In the genomic region with DNA sequence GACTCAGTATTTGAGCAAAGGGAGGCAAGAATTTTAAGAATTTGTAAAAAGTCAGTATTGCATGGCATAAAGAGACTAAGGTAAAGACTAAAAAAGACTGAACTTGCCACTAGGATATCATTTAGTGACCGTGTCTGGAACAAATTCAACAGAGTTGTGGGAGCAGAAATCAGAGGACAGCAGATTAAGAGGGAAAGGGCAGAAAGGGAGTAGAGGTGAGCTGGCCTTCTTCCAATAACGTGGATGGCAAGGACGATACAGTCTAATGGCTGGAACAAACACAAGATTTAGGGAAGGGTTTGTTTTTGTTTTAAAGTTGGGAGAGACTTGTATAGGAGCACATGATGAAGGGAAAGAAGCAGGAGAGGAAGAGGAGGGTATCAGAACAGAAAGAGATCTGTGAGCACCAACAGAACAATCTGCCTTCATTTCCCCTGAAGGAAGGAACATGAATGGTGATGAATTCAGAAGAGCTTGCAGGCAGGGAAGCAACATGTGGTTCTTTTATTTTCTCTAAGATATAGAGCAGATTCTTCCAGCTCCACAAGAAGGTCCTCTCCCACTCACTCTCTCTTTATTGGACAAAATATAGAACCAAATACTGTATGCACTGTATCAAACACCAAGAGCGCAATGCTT, we compare ENCODE assay signal across 2 cellular contexts.
TF ChIP-seq lines count a peak whose summit lies in the region.

No MANE protein-coding gene starts in this region.

TF ChIP-seq in GM23338, 12 proteins besides CTCF, POLR2A, EP300 and RAD21 (continued from another document):
- TF ChIP-seq, protein P1, sequence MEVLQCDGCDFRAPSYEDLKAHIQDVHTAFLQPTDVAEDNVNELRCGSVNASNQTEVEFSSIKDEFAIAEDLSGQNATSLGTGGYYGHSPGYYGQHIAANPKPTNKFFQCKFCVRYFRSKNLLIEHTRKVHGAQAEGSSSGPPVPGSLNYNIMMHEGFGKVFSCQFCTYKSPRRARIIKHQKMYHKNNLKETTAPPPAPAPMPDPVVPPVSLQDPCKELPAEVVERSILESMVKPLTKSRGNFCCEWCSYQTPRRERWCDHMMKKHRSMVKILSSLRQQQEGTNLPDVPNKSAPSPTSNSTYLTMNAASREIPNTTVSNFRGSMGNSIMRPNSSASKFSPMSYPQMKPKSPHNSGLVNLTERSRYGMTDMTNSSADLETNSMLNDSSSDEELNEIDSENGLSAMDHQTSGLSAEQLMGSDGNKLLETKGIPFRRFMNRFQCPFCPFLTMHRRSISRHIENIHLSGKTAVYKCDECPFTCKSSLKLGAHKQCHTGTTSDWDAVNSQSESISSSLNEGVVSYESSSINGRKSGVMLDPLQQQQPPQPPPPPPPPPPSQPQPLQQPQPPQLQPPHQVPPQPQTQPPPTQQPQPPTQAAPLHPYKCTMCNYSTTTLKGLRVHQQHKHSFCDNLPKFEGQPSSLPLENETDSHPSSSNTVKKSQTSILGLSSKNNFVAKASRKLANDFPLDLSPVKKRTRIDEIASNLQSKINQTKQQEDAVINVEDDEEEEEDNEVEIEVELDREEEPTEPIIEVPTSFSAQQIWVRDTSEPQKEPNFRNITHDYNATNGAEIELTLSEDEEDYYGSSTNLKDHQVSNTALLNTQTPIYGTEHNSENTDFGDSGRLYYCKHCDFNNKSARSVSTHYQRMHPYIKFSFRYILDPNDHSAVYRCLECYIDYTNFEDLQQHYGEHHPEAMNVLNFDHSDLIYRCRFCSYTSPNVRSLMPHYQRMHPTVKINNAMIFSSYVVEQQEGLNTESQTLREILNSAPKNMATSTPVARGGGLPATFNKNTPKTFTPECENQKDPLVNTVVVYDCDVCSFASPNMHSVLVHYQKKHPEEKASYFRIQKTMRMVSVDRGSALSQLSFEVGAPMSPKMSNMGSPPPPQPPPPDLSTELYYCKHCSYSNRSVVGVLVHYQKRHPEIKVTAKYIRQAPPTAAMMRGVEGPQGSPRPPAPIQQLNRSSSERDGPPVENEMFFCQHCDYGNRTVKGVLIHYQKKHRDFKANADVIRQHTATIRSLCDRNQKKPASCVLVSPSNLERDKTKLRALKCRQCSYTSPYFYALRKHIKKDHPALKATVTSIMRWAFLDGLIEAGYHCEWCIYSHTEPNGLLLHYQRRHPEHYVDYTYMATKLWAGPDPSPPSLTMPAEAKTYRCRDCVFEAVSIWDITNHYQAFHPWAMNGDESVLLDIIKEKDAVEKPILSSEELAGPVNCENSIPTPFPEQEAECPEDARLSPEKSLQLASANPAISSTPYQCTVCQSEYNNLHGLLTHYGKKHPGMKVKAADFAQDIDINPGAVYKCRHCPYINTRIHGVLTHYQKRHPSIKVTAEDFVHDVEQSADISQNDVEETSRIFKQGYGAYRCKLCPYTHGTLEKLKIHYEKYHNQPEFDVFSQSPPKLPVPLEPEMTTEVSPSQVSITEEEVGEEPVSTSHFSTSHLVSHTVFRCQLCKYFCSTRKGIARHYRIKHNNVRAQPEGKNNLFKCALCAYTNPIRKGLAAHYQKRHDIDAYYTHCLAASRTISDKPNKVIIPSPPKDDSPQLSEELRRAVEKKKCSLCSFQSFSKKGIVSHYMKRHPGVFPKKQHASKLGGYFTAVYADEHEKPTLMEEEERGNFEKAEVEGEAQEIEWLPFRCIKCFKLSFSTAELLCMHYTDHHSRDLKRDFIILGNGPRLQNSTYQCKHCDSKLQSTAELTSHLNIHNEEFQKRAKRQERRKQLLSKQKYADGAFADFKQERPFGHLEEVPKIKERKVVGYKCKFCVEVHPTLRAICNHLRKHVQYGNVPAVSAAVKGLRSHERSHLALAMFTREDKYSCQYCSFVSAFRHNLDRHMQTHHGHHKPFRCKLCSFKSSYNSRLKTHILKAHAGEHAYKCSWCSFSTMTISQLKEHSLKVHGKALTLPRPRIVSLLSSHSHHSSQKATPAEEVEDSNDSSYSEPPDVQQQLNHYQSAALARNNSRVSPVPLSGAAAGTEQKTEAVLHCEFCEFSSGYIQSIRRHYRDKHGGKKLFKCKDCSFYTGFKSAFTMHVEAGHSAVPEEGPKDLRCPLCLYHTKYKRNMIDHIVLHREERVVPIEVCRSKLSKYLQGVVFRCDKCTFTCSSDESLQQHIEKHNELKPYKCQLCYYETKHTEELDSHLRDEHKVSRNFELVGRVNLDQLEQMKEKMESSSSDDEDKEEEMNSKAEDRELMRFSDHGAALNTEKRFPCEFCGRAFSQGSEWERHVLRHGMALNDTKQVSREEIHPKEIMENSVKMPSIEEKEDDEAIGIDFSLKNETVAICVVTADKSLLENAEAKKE (CRISPR knock-in tag; IDR thresholded peaks at IDR 0.05): no peak
- TF ChIP-seq POLR2AphosphoS5 (IDR thresholded peaks at IDR 0.05; ENCODE audit: low read depth): no peak
- TF ChIP-seq, protein P2, sequence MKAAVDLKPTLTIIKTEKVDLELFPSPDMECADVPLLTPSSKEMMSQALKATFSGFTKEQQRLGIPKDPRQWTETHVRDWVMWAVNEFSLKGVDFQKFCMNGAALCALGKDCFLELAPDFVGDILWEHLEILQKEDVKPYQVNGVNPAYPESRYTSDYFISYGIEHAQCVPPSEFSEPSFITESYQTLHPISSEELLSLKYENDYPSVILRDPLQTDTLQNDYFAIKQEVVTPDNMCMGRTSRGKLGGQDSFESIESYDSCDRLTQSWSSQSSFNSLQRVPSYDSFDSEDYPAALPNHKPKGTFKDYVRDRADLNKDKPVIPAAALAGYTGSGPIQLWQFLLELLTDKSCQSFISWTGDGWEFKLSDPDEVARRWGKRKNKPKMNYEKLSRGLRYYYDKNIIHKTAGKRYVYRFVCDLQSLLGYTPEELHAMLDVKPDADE (IDR thresholded peaks at IDR 0.05): no peak
- TF ChIP-seq EZH2phosphoT487 (IDR thresholded peaks at IDR 0.05; ENCODE audit: unreplicated experiment): no peak
- no peak for TF ChIP-seq CREB1 (CRISPR knock-in tag; IDR thresholded peaks at IDR 0.05; ENCODE audit: low read depth)
- TF ChIP-seq, protein P3, sequence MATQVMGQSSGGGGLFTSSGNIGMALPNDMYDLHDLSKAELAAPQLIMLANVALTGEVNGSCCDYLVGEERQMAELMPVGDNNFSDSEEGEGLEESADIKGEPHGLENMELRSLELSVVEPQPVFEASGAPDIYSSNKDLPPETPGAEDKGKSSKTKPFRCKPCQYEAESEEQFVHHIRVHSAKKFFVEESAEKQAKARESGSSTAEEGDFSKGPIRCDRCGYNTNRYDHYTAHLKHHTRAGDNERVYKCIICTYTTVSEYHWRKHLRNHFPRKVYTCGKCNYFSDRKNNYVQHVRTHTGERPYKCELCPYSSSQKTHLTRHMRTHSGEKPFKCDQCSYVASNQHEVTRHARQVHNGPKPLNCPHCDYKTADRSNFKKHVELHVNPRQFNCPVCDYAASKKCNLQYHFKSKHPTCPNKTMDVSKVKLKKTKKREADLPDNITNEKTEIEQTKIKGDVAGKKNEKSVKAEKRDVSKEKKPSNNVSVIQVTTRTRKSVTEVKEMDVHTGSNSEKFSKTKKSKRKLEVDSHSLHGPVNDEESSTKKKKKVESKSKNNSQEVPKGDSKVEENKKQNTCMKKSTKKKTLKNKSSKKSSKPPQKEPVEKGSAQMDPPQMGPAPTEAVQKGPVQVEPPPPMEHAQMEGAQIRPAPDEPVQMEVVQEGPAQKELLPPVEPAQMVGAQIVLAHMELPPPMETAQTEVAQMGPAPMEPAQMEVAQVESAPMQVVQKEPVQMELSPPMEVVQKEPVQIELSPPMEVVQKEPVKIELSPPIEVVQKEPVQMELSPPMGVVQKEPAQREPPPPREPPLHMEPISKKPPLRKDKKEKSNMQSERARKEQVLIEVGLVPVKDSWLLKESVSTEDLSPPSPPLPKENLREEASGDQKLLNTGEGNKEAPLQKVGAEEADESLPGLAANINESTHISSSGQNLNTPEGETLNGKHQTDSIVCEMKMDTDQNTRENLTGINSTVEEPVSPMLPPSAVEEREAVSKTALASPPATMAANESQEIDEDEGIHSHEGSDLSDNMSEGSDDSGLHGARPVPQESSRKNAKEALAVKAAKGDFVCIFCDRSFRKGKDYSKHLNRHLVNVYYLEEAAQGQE (IDR thresholded peaks at IDR 0.05; ENCODE audit: unreplicated experiment): no peak
- TF ChIP-seq JUNB (IDR thresholded peaks at IDR 0.05; ENCODE audit: unreplicated experiment): no peak

TF ChIP-seq in WTC11, 78 proteins besides CTCF, POLR2A, EP300 and RAD21 (continued from another document):
- TF ChIP-seq, protein P4, sequence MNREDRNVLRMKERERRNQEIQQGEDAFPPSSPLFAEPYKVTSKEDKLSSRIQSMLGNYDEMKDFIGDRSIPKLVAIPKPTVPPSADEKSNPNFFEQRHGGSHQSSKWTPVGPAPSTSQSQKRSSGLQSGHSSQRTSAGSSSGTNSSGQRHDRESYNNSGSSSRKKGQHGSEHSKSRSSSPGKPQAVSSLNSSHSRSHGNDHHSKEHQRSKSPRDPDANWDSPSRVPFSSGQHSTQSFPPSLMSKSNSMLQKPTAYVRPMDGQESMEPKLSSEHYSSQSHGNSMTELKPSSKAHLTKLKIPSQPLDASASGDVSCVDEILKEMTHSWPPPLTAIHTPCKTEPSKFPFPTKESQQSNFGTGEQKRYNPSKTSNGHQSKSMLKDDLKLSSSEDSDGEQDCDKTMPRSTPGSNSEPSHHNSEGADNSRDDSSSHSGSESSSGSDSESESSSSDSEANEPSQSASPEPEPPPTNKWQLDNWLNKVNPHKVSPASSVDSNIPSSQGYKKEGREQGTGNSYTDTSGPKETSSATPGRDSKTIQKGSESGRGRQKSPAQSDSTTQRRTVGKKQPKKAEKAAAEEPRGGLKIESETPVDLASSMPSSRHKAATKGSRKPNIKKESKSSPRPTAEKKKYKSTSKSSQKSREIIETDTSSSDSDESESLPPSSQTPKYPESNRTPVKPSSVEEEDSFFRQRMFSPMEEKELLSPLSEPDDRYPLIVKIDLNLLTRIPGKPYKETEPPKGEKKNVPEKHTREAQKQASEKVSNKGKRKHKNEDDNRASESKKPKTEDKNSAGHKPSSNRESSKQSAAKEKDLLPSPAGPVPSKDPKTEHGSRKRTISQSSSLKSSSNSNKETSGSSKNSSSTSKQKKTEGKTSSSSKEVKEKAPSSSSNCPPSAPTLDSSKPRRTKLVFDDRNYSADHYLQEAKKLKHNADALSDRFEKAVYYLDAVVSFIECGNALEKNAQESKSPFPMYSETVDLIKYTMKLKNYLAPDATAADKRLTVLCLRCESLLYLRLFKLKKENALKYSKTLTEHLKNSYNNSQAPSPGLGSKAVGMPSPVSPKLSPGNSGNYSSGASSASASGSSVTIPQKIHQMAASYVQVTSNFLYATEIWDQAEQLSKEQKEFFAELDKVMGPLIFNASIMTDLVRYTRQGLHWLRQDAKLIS (CRISPR knock-in tag; IDR thresholded peaks at IDR 0.05; ENCODE audit: borderline replicate concordance): no peak
- TF ChIP-seq, protein P5, sequence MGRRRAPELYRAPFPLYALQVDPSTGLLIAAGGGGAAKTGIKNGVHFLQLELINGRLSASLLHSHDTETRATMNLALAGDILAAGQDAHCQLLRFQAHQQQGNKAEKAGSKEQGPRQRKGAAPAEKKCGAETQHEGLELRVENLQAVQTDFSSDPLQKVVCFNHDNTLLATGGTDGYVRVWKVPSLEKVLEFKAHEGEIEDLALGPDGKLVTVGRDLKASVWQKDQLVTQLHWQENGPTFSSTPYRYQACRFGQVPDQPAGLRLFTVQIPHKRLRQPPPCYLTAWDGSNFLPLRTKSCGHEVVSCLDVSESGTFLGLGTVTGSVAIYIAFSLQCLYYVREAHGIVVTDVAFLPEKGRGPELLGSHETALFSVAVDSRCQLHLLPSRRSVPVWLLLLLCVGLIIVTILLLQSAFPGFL (CRISPR knock-in tag; IDR thresholded peaks at IDR 0.05; ENCODE audit: borderline replicate concordance): no peak
- no peak for TF ChIP-seq OVOL2 (CRISPR knock-in tag; IDR thresholded peaks at IDR 0.05; ENCODE audit: borderline replicate concordance)
- no peak for TF ChIP-seq GTF2I (CRISPR knock-in tag; conservative IDR thresholded peaks at IDR 0.05)
- no peak for TF ChIP-seq ZBTB21 (CRISPR knock-in tag; IDR thresholded peaks at IDR 0.05; ENCODE audit: borderline replicate concordance)
- TF ChIP-seq, protein P6, sequence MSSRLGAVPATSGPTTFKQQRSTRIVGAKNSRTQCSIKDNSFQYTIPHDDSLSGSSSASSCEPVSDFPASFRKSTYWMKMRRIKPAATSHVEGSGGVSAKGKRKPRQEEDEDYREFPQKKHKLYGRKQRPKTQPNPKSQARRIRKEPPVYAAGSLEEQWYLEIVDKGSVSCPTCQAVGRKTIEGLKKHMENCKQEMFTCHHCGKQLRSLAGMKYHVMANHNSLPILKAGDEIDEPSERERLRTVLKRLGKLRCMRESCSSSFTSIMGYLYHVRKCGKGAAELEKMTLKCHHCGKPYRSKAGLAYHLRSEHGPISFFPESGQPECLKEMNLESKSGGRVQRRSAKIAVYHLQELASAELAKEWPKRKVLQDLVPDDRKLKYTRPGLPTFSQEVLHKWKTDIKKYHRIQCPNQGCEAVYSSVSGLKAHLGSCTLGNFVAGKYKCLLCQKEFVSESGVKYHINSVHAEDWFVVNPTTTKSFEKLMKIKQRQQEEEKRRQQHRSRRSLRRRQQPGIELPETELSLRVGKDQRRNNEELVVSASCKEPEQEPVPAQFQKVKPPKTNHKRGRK (CRISPR knock-in tag; IDR thresholded peaks at IDR 0.05; ENCODE audit: borderline replicate concordance): no peak
- no peak for TF ChIP-seq ZNF121 (CRISPR knock-in tag; IDR thresholded peaks at IDR 0.05)
- TF ChIP-seq SP1 (CRISPR knock-in tag; conservative IDR thresholded peaks at IDR 0.05): no peak
- TF ChIP-seq, protein P7, sequence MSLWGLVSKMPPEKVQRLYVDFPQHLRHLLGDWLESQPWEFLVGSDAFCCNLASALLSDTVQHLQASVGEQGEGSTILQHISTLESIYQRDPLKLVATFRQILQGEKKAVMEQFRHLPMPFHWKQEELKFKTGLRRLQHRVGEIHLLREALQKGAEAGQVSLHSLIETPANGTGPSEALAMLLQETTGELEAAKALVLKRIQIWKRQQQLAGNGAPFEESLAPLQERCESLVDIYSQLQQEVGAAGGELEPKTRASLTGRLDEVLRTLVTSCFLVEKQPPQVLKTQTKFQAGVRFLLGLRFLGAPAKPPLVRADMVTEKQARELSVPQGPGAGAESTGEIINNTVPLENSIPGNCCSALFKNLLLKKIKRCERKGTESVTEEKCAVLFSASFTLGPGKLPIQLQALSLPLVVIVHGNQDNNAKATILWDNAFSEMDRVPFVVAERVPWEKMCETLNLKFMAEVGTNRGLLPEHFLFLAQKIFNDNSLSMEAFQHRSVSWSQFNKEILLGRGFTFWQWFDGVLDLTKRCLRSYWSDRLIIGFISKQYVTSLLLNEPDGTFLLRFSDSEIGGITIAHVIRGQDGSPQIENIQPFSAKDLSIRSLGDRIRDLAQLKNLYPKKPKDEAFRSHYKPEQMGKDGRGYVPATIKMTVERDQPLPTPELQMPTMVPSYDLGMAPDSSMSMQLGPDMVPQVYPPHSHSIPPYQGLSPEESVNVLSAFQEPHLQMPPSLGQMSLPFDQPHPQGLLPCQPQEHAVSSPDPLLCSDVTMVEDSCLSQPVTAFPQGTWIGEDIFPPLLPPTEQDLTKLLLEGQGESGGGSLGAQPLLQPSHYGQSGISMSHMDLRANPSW (CRISPR knock-in tag; conservative IDR thresholded peaks at IDR 0.05; ENCODE audit: low read depth): no peak
- TF ChIP-seq, protein P8, sequence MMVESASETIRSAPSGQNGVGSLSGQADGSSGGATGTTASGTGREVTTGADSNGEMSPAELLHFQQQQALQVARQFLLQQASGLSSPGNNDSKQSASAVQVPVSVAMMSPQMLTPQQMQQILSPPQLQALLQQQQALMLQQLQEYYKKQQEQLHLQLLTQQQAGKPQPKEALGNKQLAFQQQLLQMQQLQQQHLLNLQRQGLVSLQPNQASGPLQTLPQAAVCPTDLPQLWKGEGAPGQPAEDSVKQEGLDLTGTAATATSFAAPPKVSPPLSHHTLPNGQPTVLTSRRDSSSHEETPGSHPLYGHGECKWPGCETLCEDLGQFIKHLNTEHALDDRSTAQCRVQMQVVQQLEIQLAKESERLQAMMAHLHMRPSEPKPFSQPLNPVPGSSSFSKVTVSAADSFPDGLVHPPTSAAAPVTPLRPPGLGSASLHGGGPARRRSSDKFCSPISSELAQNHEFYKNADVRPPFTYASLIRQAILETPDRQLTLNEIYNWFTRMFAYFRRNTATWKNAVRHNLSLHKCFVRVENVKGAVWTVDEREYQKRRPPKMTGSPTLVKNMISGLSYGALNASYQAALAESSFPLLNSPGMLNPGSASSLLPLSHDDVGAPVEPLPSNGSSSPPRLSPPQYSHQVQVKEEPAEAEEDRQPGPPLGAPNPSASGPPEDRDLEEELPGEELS (CRISPR knock-in tag; IDR thresholded peaks at IDR 0.05): no peak
- no peak for TF ChIP-seq TEAD1 (CRISPR knock-in tag; IDR thresholded peaks at IDR 0.05)
